ENCODE assay signal across 15 cellular contexts in the genomic region with DNA sequence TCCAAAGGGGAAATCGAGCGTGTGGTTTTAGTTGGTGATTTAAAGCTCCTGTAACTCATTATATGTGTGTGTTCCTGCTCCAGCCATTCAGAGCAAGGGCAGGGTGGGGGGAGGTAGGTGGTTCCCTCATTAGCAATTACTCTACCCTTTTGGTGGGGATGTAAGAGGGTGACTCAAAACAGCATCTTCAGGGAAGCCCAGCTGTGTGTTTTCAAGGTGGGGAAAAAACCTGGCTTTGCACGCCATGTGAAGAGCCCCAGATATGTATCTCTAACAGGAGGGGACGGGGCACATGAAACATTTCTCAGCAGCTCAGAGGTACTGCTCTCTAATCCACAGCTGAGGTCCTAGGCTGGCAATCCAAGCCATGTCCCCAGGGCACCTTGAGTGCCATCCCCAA.
A peak's percentile ranks its signal among the peaks of the same experiment; 100 is the strongest.
DNase-seq lines count a peak whose midpoint lies in the region; ATAC-seq and TF ChIP-seq lines count a peak whose summit lies in the region.
"Had no signal": no experiment of that assay in that cellular context is flagged by ENCODE, and none has a peak within 500 bp of the region (broad histone marks: within the 10 kb centered on the region; RNA-seq: fewer than 3 reads in every experiment).

No MANE protein-coding gene starts in this region.

- no peak overlapping the region for H2BK5ac ChIP-seq in IMR-90 (ENCODE audit: low read depth, low read length, poor library complexity, severe bottlenecking)

- dilution Hi-C loops in IMR-90 (cut with HindIII; ENCODE audit: low sequenced_read_pairs, unreplicated experiment), result no loop called here

- no peak overlapping the region for H3K14ac ChIP-seq in IMR-90 (replicated peaks; ENCODE audit: low read depth, low read length)

- H3K4me1 ChIP-seq in IMR-90 (ENCODE audit: control insufficient read depth, insufficient read depth, low read length), result no peaks in the 10 kb centered on the region
- H3K4me1 ChIP-seq in esophagus muscularis mucosa, result no peaks in the 10 kb centered on the region
- H3K4me1 ChIP-seq: BLaER1, gastroesophageal sphincter, lower lobe of right lung had no signal

- H3K23ac ChIP-seq in IMR-90 (ENCODE audit: low read depth, low read length), result no peak overlapping the region

- H2AFZ ChIP-seq in IMR-90 (replicated peaks; ENCODE audit: low read length, poor library complexity), result peak overlapping the region; percentile 14

- H3K4me3 ChIP-seq in IMR-90 (ENCODE audit: insufficient read depth, low read depth, low read length), result no peak overlapping the region
- H3K4me3 ChIP-seq in esophagus muscularis mucosa, result no peak overlapping the region
- H3K4me3 ChIP-seq: BLaER1, gastroesophageal sphincter, lower lobe of right lung, ovary, tibial artery had no signal

- no peak overlapping the region for H3K9ac ChIP-seq in IMR-90 (ENCODE audit: low read depth, low read length)
- H3K9ac ChIP-seq: BLaER1 had no signal

- no peaks in the 10 kb centered on the region for H4K20me1 ChIP-seq in IMR-90 (ENCODE audit: insufficient read depth, low read length)
- H4K20me1 ChIP-seq: BLaER1 had no signal

- H3K27ac ChIP-seq in IMR-90 (ENCODE audit: insufficient read depth, low read length), result no peak overlapping the region
- no peak overlapping the region for H3K27ac ChIP-seq in RWPE1
- H3K27ac ChIP-seq in esophagus muscularis mucosa (replicated peaks in 1 of 4), result no peak overlapping the region
- H3K27ac ChIP-seq: BLaER1, gastroesophageal sphincter, lower lobe of right lung, ovary, tibial artery had no signal

- H2AK9ac ChIP-seq in IMR-90 (replicated peaks; ENCODE audit: low read depth, low read length, poor library complexity), result no peak overlapping the region

- TF ChIP-seq CTCF in IMR-90 (conservative IDR thresholded peaks at IDR 0.05; ENCODE audit: low read depth, low read length) (no peak), RWPE1 (conservative IDR thresholded peaks at IDR 0.05; ENCODE audit: low read depth) (no peak), esophagus muscularis mucosa (IDR thresholded peaks at IDR 0.05) (no peak)

- no TSS peak for BruUV-seq in IMR-90 (replicated peaks; lab: Mats Ljungman, UMichigan)

- H2BK20ac ChIP-seq in IMR-90 (ENCODE audit: low read depth, low read length), result no peak overlapping the region

- H3K36me3 ChIP-seq in IMR-90 (ENCODE audit: control insufficient read depth, insufficient read depth, low read length) (no peaks in the 10 kb centered on the region), esophagus muscularis mucosa (no peaks in the 10 kb centered on the region)
- H3K36me3 ChIP-seq: BLaER1, gastroesophageal sphincter, lower lobe of right lung, ovary, tibial artery had no signal

- no peak overlapping the region for H4K91ac ChIP-seq in IMR-90 (ENCODE audit: insufficient read depth, low read depth, low read length)

- H3K9me3 ChIP-seq in IMR-90 (ENCODE audit: control insufficient read depth, insufficient read depth, low read length) (no peaks in the 10 kb centered on the region), esophagus muscularis mucosa (no peaks in the 10 kb centered on the region)
- H3K9me3 ChIP-seq: BLaER1, gastroesophageal sphincter, lower lobe of right lung, ovary, tibial artery had no signal

- H2BK120ac ChIP-seq in IMR-90 (ENCODE audit: low read depth, low read length), result no peak overlapping the region

- DNase-seq in IMR-90, result no peak
- DNase-seq in RWPE1 (ENCODE audit: low spot score), result no peak
- DNase-seq in pons (ENCODE audit: low spot score), result no peak
- DNase-seq in esophagus muscularis mucosa (ENCODE audit: extremely low spot score), result no peak
- DNase-seq in sciatic nerve (ENCODE audit: low spot score), result no peak
- DNase-seq: activated naive CD4-positive, alpha-beta T cell; lower lobe of right lung; ovary; SHP77; tibial artery had no signal

- H3K79me1 ChIP-seq in IMR-90 (ENCODE audit: low read depth in 1 of 2, low read length in 2 of 2), result no peaks in the 10 kb centered on the region

- H3K56ac ChIP-seq in IMR-90 (ENCODE audit: extremely low read depth, insufficient read depth, low read length), result no peak overlapping the region

- POLR2A ChIA-PET in IMR-90 (lab: Charles Lee; ENCODE audit: unreplicated experiment), result no interaction called here
- POLR2A ChIA-PET in RWPE1 (lab: Yijun Ruan, JAX; ENCODE audit: low non-redundant PET), result no interaction called here

- CTCF ChIA-PET in IMR-90 (lab: Yijun Ruan, JAX), result no interaction called here
- CTCF ChIA-PET in RWPE1 (lab: Yijun Ruan, JAX), result no interaction called here

- WGBS in IMR-90 (ENCODE audit: extremely low coverage in 2 of 2, insufficient read length in 1 of 2), 2 experiments, result 86% methylated on average over 1 of the region's 4 CpGs; no CpG with 5 or more reads in 1 of the 2 experiments
- 74% methylated on average over 3 of the region's 4 CpGs for WGBS in esophagus muscularis mucosa

- TF ChIP-seq EP300 in esophagus muscularis mucosa (IDR thresholded peaks at IDR 0.05), result no peak

- no peak for TF ChIP-seq RAD21 in IMR-90 (IDR thresholded peaks at IDR 0.05; ENCODE audit: low read length)

- intact Hi-C loops in IMR-90 (cut with micrococcal nuclease), result no loop called here
- intact Hi-C loops in esophagus muscularis mucosa (cut with DNase I), result no loop called here
- intact Hi-C loops in sciatic nerve (cut with DNase I), result no loop called here

- peaks cover 41% of the 10 kb centered on the region for H3K27me3 ChIP-seq in IMR-90 (ENCODE audit: control insufficient read depth, insufficient read depth, low read length)
- H3K27me3 ChIP-seq in esophagus muscularis mucosa, result peaks cover 0 to 52% (median 0%) of the 10 kb centered on the region in 4 donors
- H3K27me3 ChIP-seq: BLaER1, ovary had no signal

- no peak overlapping the region for H3K4ac ChIP-seq in IMR-90 (ENCODE audit: low read depth, low read length)

- ATAC-seq in GM18519 (IDR thresholded peaks at IDR 0.05; ENCODE audit: low FRiP score, unreplicated experiment), result peak; percentile 89
- peak; percentile 92 for ATAC-seq in GM21360 (IDR thresholded peaks at IDR 0.05; ENCODE audit: unreplicated experiment)
- peak; percentile 91 for ATAC-seq in HG02970 (IDR thresholded peaks at IDR 0.05; ENCODE audit: low FRiP score, unreplicated experiment)
- no peak for ATAC-seq in IMR-90 (ENCODE audit: low read depth)
- ATAC-seq in sciatic nerve, result no peak
- ATAC-seq: gastroesophageal sphincter, lower lobe of right lung had no signal

- H3K4me2 ChIP-seq in IMR-90 (ENCODE audit: low read depth, low read length), result no peak overlapping the region
- H3K4me2 ChIP-seq: BLaER1 had no signal

- in situ Hi-C loops in IMR-90 (cut with MboI; ENCODE audit: low sequenced_read_pairs), result no loop called here

- no peak overlapping the region for H2BK15ac ChIP-seq in IMR-90 (ENCODE audit: low read depth, low read length)

- H4K8ac ChIP-seq in IMR-90 (ENCODE audit: low read depth in 2 of 2, low read length in 2 of 2), result no peak overlapping the region

- H2AK5ac ChIP-seq in IMR-90 (ENCODE audit: low read depth, low read length), result no peak overlapping the region

- H4K5ac ChIP-seq in IMR-90 (ENCODE audit: low read depth, low read length), result no peak overlapping the region

- no peaks in the 10 kb centered on the region for H3K9me1 ChIP-seq in IMR-90 (ENCODE audit: insufficient read depth, low read length)

- no peak for TF ChIP-seq POLR2A in IMR-90 (IDR thresholded peaks at IDR 0.05; ENCODE audit: low read depth, low read length)
- TF ChIP-seq POLR2A in esophagus muscularis mucosa (IDR thresholded peaks at IDR 0.05; ENCODE audit: low read depth), result no peak

- no peak overlapping the region for H3K18ac ChIP-seq in IMR-90 (ENCODE audit: low read depth, low read length)

TF ChIP-seq in IMR-90, 13 proteins besides CTCF, POLR2A, EP300 and RAD21:
- TF ChIP-seq CEBPB (IDR thresholded peaks at IDR 0.05; ENCODE audit: low read depth, low read length), result no peak
- TF ChIP-seq, protein P1, sequence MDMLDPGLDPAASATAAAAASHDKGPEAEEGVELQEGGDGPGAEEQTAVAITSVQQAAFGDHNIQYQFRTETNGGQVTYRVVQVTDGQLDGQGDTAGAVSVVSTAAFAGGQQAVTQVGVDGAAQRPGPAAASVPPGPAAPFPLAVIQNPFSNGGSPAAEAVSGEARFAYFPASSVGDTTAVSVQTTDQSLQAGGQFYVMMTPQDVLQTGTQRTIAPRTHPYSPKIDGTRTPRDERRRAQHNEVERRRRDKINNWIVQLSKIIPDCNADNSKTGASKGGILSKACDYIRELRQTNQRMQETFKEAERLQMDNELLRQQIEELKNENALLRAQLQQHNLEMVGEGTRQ (IDR thresholded peaks at IDR 0.05; ENCODE audit: low read depth, low read length), result no peak
- no peak for TF ChIP-seq MAFK (IDR thresholded peaks at IDR 0.05; ENCODE audit: low read depth, low read length)
- no peak for TF ChIP-seq MXI1 (IDR thresholded peaks at IDR 0.05; ENCODE audit: borderline replicate concordance, low read depth, low read length)
- no peak for TF ChIP-seq BHLHE40 (IDR thresholded peaks at IDR 0.05; ENCODE audit: low read depth, low read length)
- TF ChIP-seq RFX5 (IDR thresholded peaks at IDR 0.05; ENCODE audit: low read depth, low read length), result no peak
- no peak for TF ChIP-seq NFE2L2 (IDR thresholded peaks at IDR 0.05; ENCODE audit: low read depth, low read length)
- no peak for TF ChIP-seq FOS (IDR thresholded peaks at IDR 0.05; ENCODE audit: low read depth, low read length)
- TF ChIP-seq SMC3 (IDR thresholded peaks at IDR 0.05; ENCODE audit: low read depth, low read length), result no peak
- TF ChIP-seq, protein P2, sequence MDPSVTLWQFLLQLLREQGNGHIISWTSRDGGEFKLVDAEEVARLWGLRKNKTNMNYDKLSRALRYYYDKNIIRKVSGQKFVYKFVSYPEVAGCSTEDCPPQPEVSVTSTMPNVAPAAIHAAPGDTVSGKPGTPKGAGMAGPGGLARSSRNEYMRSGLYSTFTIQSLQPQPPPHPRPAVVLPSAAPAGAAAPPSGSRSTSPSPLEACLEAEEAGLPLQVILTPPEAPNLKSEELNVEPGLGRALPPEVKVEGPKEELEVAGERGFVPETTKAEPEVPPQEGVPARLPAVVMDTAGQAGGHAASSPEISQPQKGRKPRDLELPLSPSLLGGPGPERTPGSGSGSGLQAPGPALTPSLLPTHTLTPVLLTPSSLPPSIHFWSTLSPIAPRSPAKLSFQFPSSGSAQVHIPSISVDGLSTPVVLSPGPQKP (IDR thresholded peaks at IDR 0.05; ENCODE audit: borderline replicate concordance, low read depth, low read length), result no peak
- no peak for TF ChIP-seq RCOR1 (IDR thresholded peaks at IDR 0.05; ENCODE audit: insufficient replicate concordance, low read length)
- TF ChIP-seq MAZ (IDR thresholded peaks at IDR 0.05; ENCODE audit: borderline replicate concordance, low read depth, low read length), result no peak

Comparison
In these comparisons a context has a peak if more than half of its experiments do, and no peak if none do; other contexts are left out.
1. ATAC-seq: peak in GM18519 (single experiment), GM21360 (single experiment) and HG02970 (single experiment); none in IMR-90 (single experiment) and sciatic nerve (single experiment).